ENCODE assay signal across 1 cellular context in genomic region chr3:76497636-76498035, GRCh38.
TF ChIP-seq lines count a peak whose summit lies in the region.

No MANE protein-coding gene starts in this region.

TF ChIP-seq in IMR-90, 13 proteins besides CTCF, POLR2A, EP300 and RAD21:
- no peak for TF ChIP-seq MXI1 (IDR thresholded peaks at IDR 0.05; ENCODE audit: borderline replicate concordance, low read depth, low read length)
- TF ChIP-seq BHLHE40 (IDR thresholded peaks at IDR 0.05; ENCODE audit: low read depth, low read length) = no peak
- TF ChIP-seq RCOR1 (IDR thresholded peaks at IDR 0.05; ENCODE audit: insufficient replicate concordance, low read length) = no peak
- no peak for TF ChIP-seq NFE2L2 (IDR thresholded peaks at IDR 0.05; ENCODE audit: low read depth, low read length)
- TF ChIP-seq SMC3 (IDR thresholded peaks at IDR 0.05; ENCODE audit: low read depth, low read length) = no peak
- no peak for TF ChIP-seq CHD1 (IDR thresholded peaks at IDR 0.05; ENCODE audit: low read depth, low read length)
- TF ChIP-seq, protein P1, sequence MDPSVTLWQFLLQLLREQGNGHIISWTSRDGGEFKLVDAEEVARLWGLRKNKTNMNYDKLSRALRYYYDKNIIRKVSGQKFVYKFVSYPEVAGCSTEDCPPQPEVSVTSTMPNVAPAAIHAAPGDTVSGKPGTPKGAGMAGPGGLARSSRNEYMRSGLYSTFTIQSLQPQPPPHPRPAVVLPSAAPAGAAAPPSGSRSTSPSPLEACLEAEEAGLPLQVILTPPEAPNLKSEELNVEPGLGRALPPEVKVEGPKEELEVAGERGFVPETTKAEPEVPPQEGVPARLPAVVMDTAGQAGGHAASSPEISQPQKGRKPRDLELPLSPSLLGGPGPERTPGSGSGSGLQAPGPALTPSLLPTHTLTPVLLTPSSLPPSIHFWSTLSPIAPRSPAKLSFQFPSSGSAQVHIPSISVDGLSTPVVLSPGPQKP (IDR thresholded peaks at IDR 0.05; ENCODE audit: borderline replicate concordance, low read depth, low read length) = no peak
- TF ChIP-seq MAFK (IDR thresholded peaks at IDR 0.05; ENCODE audit: low read depth, low read length) = no peak
- no peak for TF ChIP-seq RFX5 (IDR thresholded peaks at IDR 0.05; ENCODE audit: low read depth, low read length)
- TF ChIP-seq MAZ (IDR thresholded peaks at IDR 0.05; ENCODE audit: borderline replicate concordance, low read depth, low read length) = no peak
- TF ChIP-seq CEBPB (IDR thresholded peaks at IDR 0.05; ENCODE audit: low read depth, low read length) = no peak
- TF ChIP-seq FOS (IDR thresholded peaks at IDR 0.05; ENCODE audit: low read depth, low read length) = no peak
- TF ChIP-seq USF2 (IDR thresholded peaks at IDR 0.05; ENCODE audit: low read depth, low read length) = no peak
